20 cellular contexts compared by ENCODE assay signal in the genomic region with DNA sequence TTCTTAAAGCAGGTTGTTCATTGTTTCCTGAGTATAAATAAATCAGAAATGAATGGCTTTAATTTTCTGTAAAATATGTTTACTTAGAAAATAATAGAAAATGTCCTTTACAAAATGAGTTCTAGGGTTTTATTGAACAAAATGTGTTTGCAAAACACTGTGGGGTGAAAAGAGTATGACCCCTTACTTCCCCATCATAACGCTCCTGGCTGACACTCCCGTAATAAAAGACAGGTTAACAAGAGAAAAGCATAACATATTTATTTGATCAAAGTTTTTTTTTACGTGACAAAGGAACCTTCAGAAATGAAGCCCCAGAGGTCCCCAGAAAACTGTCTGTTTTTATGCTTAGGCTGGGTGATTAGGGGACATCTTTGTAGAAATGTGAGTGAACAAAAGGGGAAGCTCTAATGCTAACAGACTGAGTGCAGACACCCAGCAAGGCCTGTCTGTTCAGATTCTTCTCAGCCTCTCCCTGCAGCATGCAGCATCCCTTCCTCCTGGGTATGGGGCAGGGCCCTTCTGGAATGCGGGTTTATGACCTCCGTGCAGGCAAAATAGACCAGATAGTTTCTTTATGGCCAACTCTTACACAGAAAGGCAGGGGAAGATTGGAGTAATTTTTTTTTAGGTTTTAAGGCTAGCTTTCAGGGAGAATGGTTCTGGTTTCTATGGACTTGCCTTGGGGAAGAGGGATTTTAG. TPM values are rescaled to one million over a fixed set of nuclear protein-coding genes. Genes with fewer than 3 reads are reported as not detected.
DNase-seq lines count a peak whose midpoint lies in the region; ATAC-seq and TF ChIP-seq lines count a peak whose summit lies in the region.
"Had no signal": no experiment of that assay in that cellular context is flagged by ENCODE, and none has a peak within 500 bp of the region (broad histone marks: within the 10 kb centered on the region; RNA-seq: fewer than 3 reads in every experiment).

No MANE protein-coding gene starts in this region.

- ATAC-seq in esophagus mucosa, result peak; percentile 93
- no peak for ATAC-seq in GM18867 (IDR thresholded peaks at IDR 0.05; ENCODE audit: unreplicated experiment)
- ATAC-seq: activated naive CD8-positive, alpha-beta T cell treated with anti-CD3 and anti-CD28 coated beads, Interleukin-2, amount 50 U/mL, for 24 hours; natural killer cell had no signal

- no peak for TF ChIP-seq CTCF in Calu3 (IDR thresholded peaks at IDR 0.05; ENCODE audit: unreplicated experiment)
- TF ChIP-seq CTCF in nephron progenitor cell (IDR thresholded peaks at IDR 0.05), result no peak

- DNase-seq in Calu3, result peak; percentile 50
- peak; percentile 76 for DNase-seq in LoVo (ENCODE audit: low spot score)
- peak; percentile 23 for DNase-seq in nephron progenitor cell
- no peak for DNase-seq in activated CD4-positive, alpha-beta T cell treated with anti-CD3 and anti-CD28 coated beads, Interleukin-2, amount 50 U/mL, for 48 hours
- no peak for DNase-seq in NCI-H345 treated with DMSO at 0.1 percent for 48 hours (lab: John Stamatoyannopoulos, UW; ENCODE audit: unreplicated experiment)
- no peak for DNase-seq in foreskin melanocyte
- DNase-seq: activated CD4-positive, alpha-beta T cell treated with anti-CD3 and anti-CD28 coated beads for 1 hour; activated naive CD8-positive, alpha-beta T cell treated with anti-CD3 and anti-CD28 coated beads, Interleukin-2, amount 50 U/mL, for 24 hours; C1 segment of cervical spinal cord; DMS153; esophagus squamous epithelium; natural killer cell; NCI-H2029; NCI-H510A treated with DMSO at 0.1 percent for 48 hours; SJCRH30; T-helper 9 cell had no signal

- CTCF ChIA-PET in Calu3 (lab: Charles Lee), result no interaction called here

- H3K36me3 Mint-ChIP-seq in Calu3 (ENCODE audit: insufficient read depth, unreplicated experiment), result no peaks in the 10 kb centered on the region
- H3K36me3 Mint-ChIP-seq in nephron progenitor cell (ENCODE audit: low read depth), result no peaks in the 10 kb centered on the region
- H3K36me3 Mint-ChIP-seq: natural killer cell had no signal

- H3K4me1 Mint-ChIP-seq in Calu3 (ENCODE audit: low read depth, unreplicated experiment) (peaks cover 10% of the 10 kb centered on the region), nephron progenitor cell (peaks cover 23% of the 10 kb centered on the region)
- H3K4me1 Mint-ChIP-seq: activated naive CD8-positive, alpha-beta T cell treated with anti-CD3 and anti-CD28 coated beads, Interleukin-2, amount 50 U/mL, for 24 hours; natural killer cell had no signal

- H3K9me3 Mint-ChIP-seq in Calu3 (ENCODE audit: low read depth, unreplicated experiment) (no peaks in the 10 kb centered on the region), nephron progenitor cell (no peaks in the 10 kb centered on the region)

- H3K27ac Mint-ChIP-seq in Calu3 (ENCODE audit: unreplicated experiment), result peak overlapping the region; percentile 51
- peak overlapping the region; percentile 65 for H3K27ac Mint-ChIP-seq in nephron progenitor cell
- H3K27ac Mint-ChIP-seq: activated naive CD8-positive, alpha-beta T cell treated with anti-CD3 and anti-CD28 coated beads, Interleukin-2, amount 50 U/mL, for 24 hours; natural killer cell had no signal

- no peaks in the 10 kb centered on the region for H3K27me3 Mint-ChIP-seq in Calu3 (ENCODE audit: unreplicated experiment)
- H3K27me3 Mint-ChIP-seq in nephron progenitor cell (ENCODE audit: low read depth, poor library complexity), result no peaks in the 10 kb centered on the region
- H3K27me3 Mint-ChIP-seq: activated naive CD8-positive, alpha-beta T cell treated with anti-CD3 and anti-CD28 coated beads, Interleukin-2, amount 50 U/mL, for 24 hours had no signal

- H3K4me3 Mint-ChIP-seq in Calu3 (ENCODE audit: low read depth, unreplicated experiment) (peak overlapping the region; percentile 15), nephron progenitor cell (no peak overlapping the region)
- H3K4me3 Mint-ChIP-seq: activated naive CD8-positive, alpha-beta T cell treated with anti-CD3 and anti-CD28 coated beads, Interleukin-2, amount 50 U/mL, for 24 hours; natural killer cell had no signal

- intact Hi-C loops in Calu3 (cut with micrococcal nuclease; ENCODE audit: unreplicated experiment), result no loop called here

- no TSS peak for BruUV-seq in Calu3 (replicated peaks; lab: Mats Ljungman, UMichigan)

RNA-seq across cellular contexts. Expression of gene ZFP42, which starts 26.1 kb away (rescaled TPM):
- total RNA-seq in Calu3 (2022) (not detected in 2 replicates), esophagus mucosa (not detected)
- total RNA-seq: esophagus squamous epithelium, lung microvascular endothelial cell, natural killer cell, SJCRH30, thoracic aorta had no signal

Comparison
In these comparisons a context has a peak if more than half of its experiments do, and no peak if none do; other contexts are left out.
1. DNase-seq: peak in Calu3 (single experiment), LoVo (single experiment) and nephron progenitor cell (single experiment); none in activated CD4-positive, alpha-beta T cell treated with anti-CD3 and anti-CD28 coated beads, Interleukin-2, amount 50 U/mL, for 48 hours (0 of 2), NCI-H345 treated with DMSO at 0.1 percent for 48 hours (single experiment) and foreskin melanocyte (single experiment).